16 cellular contexts compared by ENCODE assay signal in the genomic region with DNA sequence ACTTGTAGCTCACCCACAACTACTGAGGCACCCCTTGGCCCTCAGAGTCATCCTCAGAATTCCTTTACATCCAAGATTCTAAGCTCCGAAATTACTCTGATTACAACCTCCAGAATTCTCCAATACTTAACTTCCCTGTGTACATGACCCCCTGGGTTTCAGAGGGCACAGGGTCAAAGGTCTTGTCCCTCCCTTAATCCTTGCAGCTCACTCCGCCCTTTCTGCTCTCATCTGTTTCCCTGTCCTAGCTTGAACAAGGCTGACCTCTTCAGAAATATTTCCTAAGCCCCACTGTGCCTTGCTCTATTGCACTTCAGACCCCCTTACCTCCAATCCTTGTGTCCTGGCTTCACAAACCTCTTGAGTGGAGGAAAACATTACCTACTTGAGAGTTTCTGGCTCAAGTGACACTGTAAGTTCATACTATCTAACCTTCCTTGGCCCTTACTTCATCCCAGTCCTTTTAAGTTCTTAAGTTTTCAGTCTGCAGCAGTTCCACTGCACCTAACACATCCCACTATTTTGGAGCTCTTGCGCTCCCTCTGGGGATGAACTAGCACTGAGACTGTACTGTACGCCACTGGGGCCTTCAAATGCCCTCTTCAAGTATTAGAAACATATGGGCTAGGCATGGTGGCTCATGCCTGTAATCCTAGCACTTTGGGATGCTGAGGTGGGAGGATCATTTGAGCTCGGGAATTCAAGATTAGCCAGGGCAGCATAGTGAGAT. TPM values are rescaled to one million over a fixed set of nuclear protein-coding genes. Genes with fewer than 3 reads are reported as not detected.
A peak's percentile ranks its signal among the peaks of the same experiment; 100 is the strongest.
DNase-seq lines count a peak whose midpoint lies in the region; ATAC-seq and TF ChIP-seq lines count a peak whose summit lies in the region.
"Had no signal": no experiment of that assay in that cellular context is flagged by ENCODE, and none has a peak within 500 bp of the region (broad histone marks: within the 10 kb centered on the region; RNA-seq: fewer than 3 reads in every experiment).

No MANE protein-coding gene starts in this region.

- CTCF ChIA-PET in activated CD4-positive, alpha-beta T cell treated with anti-CD3 and anti-CD28 coated beads, Interleukin-2, amount 10 ng/mL, durations not matched to agents 7 days and 5 days (lab: Charles Lee), result interaction anchor here (0.6 to 3.0 kb wide), 6 partner anchors 9 to 1656 kb away, joined by 3 to 8 read pairs (median 3); no protein-coding TSS in a partner anchor

- H3K36me3 ChIP-seq in left lung (no peaks in the 10 kb centered on the region), gastrocnemius medialis (no peaks in the 10 kb centered on the region)
- H3K36me3 ChIP-seq: MG63, pancreas, Peyer's patch, tibial artery had no signal

- DNase-seq in activated CD4-positive, alpha-beta T cell treated with anti-CD3 and anti-CD28 coated beads, Interleukin-2, amount 10 ng/mL, durations not matched to agents 7 days and 5 days, result no peak
- DNase-seq in activated CD4-positive, alpha-beta T cell treated with anti-CD3 and anti-CD28 coated beads, Interleukin-2, amount 50 U/mL, for 48 hours, result no peak
- DNase-seq in left lung (no peak), gastrocnemius medialis (no peak), coronary artery (ENCODE audit: low spot score) (no peak)
- no peak for DNase-seq in stimulated activated naive CD8-positive, alpha-beta T cell treated with anti-CD3 and anti-CD28 coated beads, Interleukin-15, amount 100 ng/mL, for 72 hours
- DNase-seq in stimulated activated naive CD4-positive, alpha-beta T cell treated with Interleukin-2 at 50 U/mL for 16 hours (lab: John Stamatoyannopoulos, UW), result no peak
- DNase-seq: activated CD4-positive, CD25-positive, alpha-beta regulatory T cell; MG63; NCI-H2029; NCI-H69; pancreas; Peyer's patch; tibial artery had no signal

- H3K27ac ChIP-seq in left lung (peak overlapping the region in 1 of 2 donors; percentile 80), gastrocnemius medialis (peak overlapping the region in 1 of 4 donors; percentile 4), coronary artery (no peak overlapping the region)
- H3K27ac ChIP-seq: A549, pancreas, tibial artery had no signal

- in situ Hi-C loops in gastrocnemius medialis (cut with MboI; ENCODE audit: low sequenced_read_pairs in 4 of 4), result no loop called here

- no peak overlapping the region for H3K4me3 ChIP-seq in left lung
- no peak overlapping the region for H3K4me3 ChIP-seq in gastrocnemius medialis
- no peak overlapping the region for H3K4me3 ChIP-seq in coronary artery
- H3K4me3 ChIP-seq: A549, MG63, pancreas, Peyer's patch, tibial artery had no signal

- ATAC-seq in left lung (peak; percentile 33), gastrocnemius medialis (no peak)
- ATAC-seq in stimulated activated naive CD8-positive, alpha-beta T cell treated with anti-CD3 and anti-CD28 coated beads, Interleukin-15, amount 100 ng/mL, for 72 hours, result no peak
- ATAC-seq: pancreas had no signal

- H3K4me1 Mint-ChIP-seq in activated CD4-positive, alpha-beta T cell treated with anti-CD3 and anti-CD28 coated beads, Interleukin-2, amount 10 ng/mL, durations not matched to agents 7 days and 5 days, result peaks cover 37% of the 10 kb centered on the region
- peaks cover 52% of the 10 kb centered on the region for H3K4me1 Mint-ChIP-seq in activated naive CD8-positive, alpha-beta T cell (ENCODE audit: low read depth)
- peaks cover 41% of the 10 kb centered on the region for H3K4me1 Mint-ChIP-seq in stimulated activated naive CD8-positive, alpha-beta T cell treated with anti-CD3 and anti-CD28 coated beads, Interleukin-15, amount 100 ng/mL, for 72 hours

- TF ChIP-seq POLR2A in gastrocnemius medialis (IDR thresholded peaks at IDR 0.05), result no peak

- H3K4me1 ChIP-seq in left lung (peaks cover 57 to 96% of the 10 kb centered on the region in 2 donors), gastrocnemius medialis (peaks cover 44 to 55% of the 10 kb centered on the region in 2 donors)

- intact Hi-C loops in left lung (cut with DNase I) (no loop called here), gastrocnemius medialis (cut with DNase I; ENCODE audit: low total_unique reads) (no loop called here)

- H3K27me3 Mint-ChIP-seq in activated CD4-positive, alpha-beta T cell treated with anti-CD3 and anti-CD28 coated beads, Interleukin-2, amount 10 ng/mL, durations not matched to agents 7 days and 5 days, result no peaks in the 10 kb centered on the region
- no peaks in the 10 kb centered on the region for H3K27me3 Mint-ChIP-seq in activated naive CD8-positive, alpha-beta T cell
- no peaks in the 10 kb centered on the region for H3K27me3 Mint-ChIP-seq in stimulated activated naive CD8-positive, alpha-beta T cell treated with anti-CD3 and anti-CD28 coated beads, Interleukin-15, amount 100 ng/mL, for 72 hours

- peak overlapping the region; percentile 3 for H3K27ac Mint-ChIP-seq in activated CD4-positive, alpha-beta T cell treated with anti-CD3 and anti-CD28 coated beads, Interleukin-2, amount 10 ng/mL, durations not matched to agents 7 days and 5 days
- peak overlapping the region; percentile 48 for H3K27ac Mint-ChIP-seq in activated naive CD8-positive, alpha-beta T cell
- H3K27ac Mint-ChIP-seq in stimulated activated naive CD8-positive, alpha-beta T cell treated with anti-CD3 and anti-CD28 coated beads, Interleukin-15, amount 100 ng/mL, for 72 hours, result peak overlapping the region; percentile 2 to 61

- H3K9me3 Mint-ChIP-seq in activated CD4-positive, alpha-beta T cell treated with anti-CD3 and anti-CD28 coated beads, Interleukin-2, amount 10 ng/mL, durations not matched to agents 7 days and 5 days, result peaks cover 4% of the 10 kb centered on the region
- no peaks in the 10 kb centered on the region for H3K9me3 Mint-ChIP-seq in activated naive CD8-positive, alpha-beta T cell (ENCODE audit: low read depth)
- peaks cover 0 to 4% of the 10 kb centered on the region in 2 donors for H3K9me3 Mint-ChIP-seq in stimulated activated naive CD8-positive, alpha-beta T cell treated with anti-CD3 and anti-CD28 coated beads, Interleukin-15, amount 100 ng/mL, for 72 hours

- POLR2A ChIA-PET in activated CD4-positive, alpha-beta T cell treated with anti-CD3 and anti-CD28 coated beads, Interleukin-2, amount 10 ng/mL, durations not matched to agents 7 days and 5 days (lab: Charles Lee), result interaction anchor here (0.6 kb wide), 1 partner anchor 19 kb away, joined by 4 read pairs; no protein-coding TSS in a partner anchor

- H3K9me3 ChIP-seq in left lung (no peaks in the 10 kb centered on the region), gastrocnemius medialis (no peaks in the 10 kb centered on the region)
- H3K9me3 ChIP-seq: A549, MG63, pancreas, Peyer's patch, tibial artery had no signal

- TF ChIP-seq CTCF in left lung (IDR thresholded peaks at IDR 0.05), result no peak
- no peak for TF ChIP-seq CTCF in gastrocnemius medialis (IDR thresholded peaks at IDR 0.05 in 4 of 5, conservative IDR thresholded peaks at IDR 0.05 in 1 of 5)
- no peak for TF ChIP-seq CTCF in coronary artery (IDR thresholded peaks at IDR 0.05)

- H3K4me3 Mint-ChIP-seq in activated CD4-positive, alpha-beta T cell treated with anti-CD3 and anti-CD28 coated beads, Interleukin-2, amount 10 ng/mL, durations not matched to agents 7 days and 5 days, result no peak overlapping the region
- H3K4me3 Mint-ChIP-seq in activated naive CD8-positive, alpha-beta T cell, result peak overlapping the region; percentile 30
- H3K4me3 Mint-ChIP-seq in stimulated activated naive CD8-positive, alpha-beta T cell treated with anti-CD3 and anti-CD28 coated beads, Interleukin-15, amount 100 ng/mL, for 72 hours, result peak overlapping the region; percentile 5 to 13

- H3K27me3 ChIP-seq in left lung (no peaks in the 10 kb centered on the region), gastrocnemius medialis (no peaks in the 10 kb centered on the region)
- H3K27me3 ChIP-seq: MG63, pancreas, Peyer's patch, tibial artery had no signal

- H3K36me3 Mint-ChIP-seq in activated CD4-positive, alpha-beta T cell treated with anti-CD3 and anti-CD28 coated beads, Interleukin-2, amount 10 ng/mL, durations not matched to agents 7 days and 5 days (ENCODE audit: low read depth), result peaks cover 20% of the 10 kb centered on the region
- no peaks in the 10 kb centered on the region for H3K36me3 Mint-ChIP-seq in activated naive CD8-positive, alpha-beta T cell

RNA-seq across cellular contexts. Expression of a gene that starts 6.2 kb away (rescaled TPM):
- 10 to 100 TPM; 65.1 to 92.9 TPM for total RNA-seq in activated CD4-positive, alpha-beta T cell treated with anti-CD3 and anti-CD28 coated beads, Interleukin-2, amount 10 ng/mL, durations not matched to agents 7 days and 5 days
- total RNA-seq in left lung (10 to 100 TPM; 41.0 to 54.6 TPM), gastrocnemius medialis (10 to 100 TPM; 11.2 to 22.0 (median 16.6) TPM)
